ENCODE assay signal across 8 cellular contexts in the genomic region with DNA sequence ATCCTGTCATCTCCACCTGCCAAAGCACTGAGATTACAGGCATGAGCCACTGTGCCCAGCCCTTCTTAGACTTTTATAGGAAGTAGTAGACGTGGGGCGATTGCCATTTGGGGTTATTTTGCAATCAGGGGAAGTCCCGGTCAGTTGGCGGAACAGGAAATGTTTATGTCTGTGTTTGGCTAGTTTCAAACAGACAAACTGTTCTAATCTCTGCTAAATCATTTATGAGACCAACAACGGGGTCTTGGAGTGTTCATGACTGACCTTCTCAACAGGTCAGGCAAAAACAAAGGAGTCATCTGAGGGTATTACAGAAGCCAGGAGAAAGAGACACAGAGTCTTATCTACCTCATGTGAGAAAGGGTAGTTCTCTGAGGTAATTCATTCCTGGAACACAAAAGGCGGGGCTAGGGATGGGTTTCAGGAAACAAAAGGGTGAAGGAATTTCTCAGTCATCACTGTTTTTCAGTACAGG. TPM values are rescaled to one million over a fixed set of nuclear protein-coding genes. Genes with fewer than 3 reads are reported as not detected.
DNase-seq lines count a peak whose midpoint lies in the region; ATAC-seq, FAIRE-seq and TF ChIP-seq lines count a peak whose summit lies in the region.

No MANE protein-coding gene starts in this region.

- H3K36me3 ChIP-seq in DOHH2 (ENCODE audit: control insufficient read depth, low read length) (no peaks in the 10 kb centered on the region), upper lobe of right lung (no peaks in the 10 kb centered on the region)

- H3K36me3 Mint-ChIP-seq in activated T-cell treated with anti-CD3 and anti-CD28 coated beads, Interleukin-2, amount 50 U/mL, for 72 hours (ENCODE audit: insufficient read depth in 2 of 2) = peaks cover 6 to 10% of the 10 kb centered on the region in 2 donors

- H3K27me3 Mint-ChIP-seq in activated T-cell treated with anti-CD3 and anti-CD28 coated beads, Interleukin-2, amount 50 U/mL, for 72 hours (ENCODE audit: low read depth) = no peaks in the 10 kb centered on the region

- peak overlapping the region; percentile 97 for H3K27ac Mint-ChIP-seq in activated T-cell treated with anti-CD3 and anti-CD28 coated beads, Interleukin-2, amount 50 U/mL, for 72 hours

- no peaks in the 10 kb centered on the region for H3K79me2 ChIP-seq in DOHH2 (ENCODE audit: control insufficient read depth, low read length)

- H3K4me1 ChIP-seq in DOHH2 (ENCODE audit: control insufficient read depth, low read length) = peaks cover 8% of the 10 kb centered on the region
- peaks cover 9% of the 10 kb centered on the region for H3K4me1 ChIP-seq in upper lobe of right lung

- ATAC-seq in HG03457 (IDR thresholded peaks at IDR 0.05; ENCODE audit: unreplicated experiment) = peak; percentile 82
- peak; percentile 84 to 88 for ATAC-seq in activated T-cell treated with anti-CD3 and anti-CD28 coated beads, Interleukin-2, amount 50 U/mL, for 72 hours (replicated peaks in 1 of 2)
- ATAC-seq in upper lobe of right lung = peak; percentile 94

- H3F3A ChIP-seq in DOHH2 (ENCODE audit: control insufficient read depth, insufficient read depth) = 0 out of 2 replicates have a peak, but pooled peaks cover 2% of the 10 kb centered on the region

- H3K27me3 ChIP-seq in DOHH2 (ENCODE audit: control insufficient read depth, low read length) (no peaks in the 10 kb centered on the region), upper lobe of right lung (no peaks in the 10 kb centered on the region)

- H3K4me3 Mint-ChIP-seq in activated T-cell treated with anti-CD3 and anti-CD28 coated beads, Interleukin-2, amount 50 U/mL, for 72 hours = peak overlapping the region; percentile 63 to 78

- H3K4me2 ChIP-seq in DOHH2 (ENCODE audit: low read length) = peak overlapping the region; percentile 20; the same call in 1 of the 2 replicates

- intact Hi-C loops in upper lobe of right lung (cut with DNase I) = no loop called here

- no peaks in the 10 kb centered on the region for H3K9me2 ChIP-seq in DOHH2 (replicated peaks; ENCODE audit: control insufficient read depth, low read length)

- no peaks in the 10 kb centered on the region for H4K20me1 ChIP-seq in DOHH2 (ENCODE audit: control insufficient read depth, insufficient read depth, low read depth, low read length)

- no peaks in the 10 kb centered on the region for H3K9me3 ChIP-seq in DOHH2 (ENCODE audit: control insufficient read depth, insufficient read depth, low read length)
- no peaks in the 10 kb centered on the region for H3K9me3 ChIP-seq in upper lobe of right lung

- no peak for FAIRE-seq in HTR-8/SVneo (lab: Jason Lieb, UNC)

- no peak for TF ChIP-seq CTCF in DOHH2 (IDR thresholded peaks at IDR 0.05; ENCODE audit: low read depth, low read length, poor library complexity, severe bottlenecking)
- TF ChIP-seq CTCF in GM20000 (IDR thresholded peaks at IDR 0.05; ENCODE audit: extremely low read depth, missing control alignments) = no peak
- TF ChIP-seq CTCF in upper lobe of right lung (IDR thresholded peaks at IDR 0.05) = no peak

- H3K4me1 Mint-ChIP-seq in activated T-cell treated with anti-CD3 and anti-CD28 coated beads, Interleukin-2, amount 50 U/mL, for 72 hours (ENCODE audit: low read depth) = peaks cover 25% of the 10 kb centered on the region

- H3K9me3 Mint-ChIP-seq in activated T-cell treated with anti-CD3 and anti-CD28 coated beads, Interleukin-2, amount 50 U/mL, for 72 hours = peaks cover 2 to 5% of the 10 kb centered on the region in 2 donors

- H3K27ac ChIP-seq in DOHH2 (ENCODE audit: low read depth, low read length) (no peak overlapping the region), upper lobe of right lung (peak overlapping the region; percentile 72)

- DNase-seq in GM20000 (ENCODE audit: low spot score) (peak; percentile 42), iris pigment epithelial cell (ENCODE audit: low read depth) (peak; percentile 86), upper lobe of right lung (no peak), cerebellar nuclear complex (lab: John Stamatoyannopoulos, UW) (no peak), HTR-8/SVneo (ENCODE audit: insufficient read length, low spot score) (no peak)
- DNase-seq in activated T-cell treated with anti-CD3 and anti-CD28 coated beads, Interleukin-2, amount 50 U/mL, for 72 hours = peak; percentile 31 to 49

- H3K4me3 ChIP-seq in DOHH2 (ENCODE audit: low read length) (0 out of 2 replicates have a peak overlapping the region, but pooled peaks have one; percentile 12), upper lobe of right lung (no peak overlapping the region)

RNA-seq across cellular contexts. Expression of a gene that starts 6.6 kb away (rescaled TPM):
- 10 to 100 TPM; 26.2 to 31.3 TPM for total RNA-seq in activated T-cell treated with anti-CD3 and anti-CD28 coated beads, Interleukin-2, amount 50 U/mL, for 72 hours
- 7.6 TPM for total RNA-seq in upper lobe of right lung

Comparison
In these comparisons a context has a peak if more than half of its experiments do, and no peak if none do; other contexts are left out.
1. DNase-seq: peak in GM20000 (single experiment), activated T-cell treated with anti-CD3 and anti-CD28 coated beads, Interleukin-2, amount 50 U/mL, for 72 hours (2 of 2) and iris pigment epithelial cell (single experiment); none in upper lobe of right lung (single experiment), cerebellar nuclear complex (0 of 2) and HTR-8/SVneo (single experiment).
2. Peak in every context shown above with its lines, with median percentiles within 50 percentile points of each other: ATAC-seq.